ENCODE assay signal across 8 cellular contexts in genomic region chr15:89776274-89777072, GRCh38. TPM values are rescaled to one million over a fixed set of nuclear protein-coding genes. Genes with fewer than 3 reads are reported as not detected.
DNase-seq lines count a peak whose midpoint lies in the region; ATAC-seq and TF ChIP-seq lines count a peak whose summit lies in the region.

TSS of gene MESP2 (plus strand) at chr15:89776332. CDS start at chr15:89776358, 26 bp downstream.

- H3K27me3 ChIP-seq in MM.1S (replicated peaks; ENCODE audit: insufficient read depth, low read length) (no peaks in the 10 kb centered on the region), mammary epithelial cell (ENCODE audit: insufficient read depth, low read length) (no peaks in the 10 kb centered on the region)

- peak; percentile 39 for TF ChIP-seq CTCF in AG09309 (IDR thresholded peaks at IDR 0.05; ENCODE audit: control insufficient read depth, insufficient read depth, low read depth, low read length, missing control alignments)
- TF ChIP-seq CTCF in MM.1S (IDR thresholded peaks at IDR 0.05; ENCODE audit: low read length), result no peak
- TF ChIP-seq CTCF in mammary epithelial cell (conservative IDR thresholded peaks at IDR 0.05 in 1 of 2, IDR thresholded peaks at IDR 0.05 in 1 of 2; ENCODE audit: extremely low read depth in 1 of 2, insufficient read depth in 1 of 2, low read depth in 1 of 2, low read length in 2 of 2), result peak in 1 of 2 donors; percentile 25

- no peaks in the 10 kb centered on the region for H3K9me2 ChIP-seq in MM.1S (replicated peaks; ENCODE audit: insufficient read depth, low read length)

- DNase-seq in AG09309 (ENCODE audit: low read depth) (no peak), MM.1S (peak; percentile 79), UCSD-AML1 (lab: John Stamatoyannopoulos, UW; ENCODE audit: unreplicated experiment) (peak; percentile 52), mammary epithelial cell (peak; percentile 48), inferior parietal cortex (ENCODE audit: extremely low spot score) (peak; percentile 73), KG1 (lab: John Stamatoyannopoulos, UW) (no peak)

- H3K27ac ChIP-seq in MM.1S (ENCODE audit: low read length), result no peak within 1 kb of the TSS
- H3K27ac ChIP-seq in mammary epithelial cell (ENCODE audit: insufficient read depth, low read depth, low read length), result no peak within 1 kb of the TSS
- H3K27ac ChIP-seq in skin epidermis, result peak within 1 kb of the TSS in 19 of 21 experiments; percentile 1 to 72 (median 46)

- in situ Hi-C loops in mammary epithelial cell (cut with MboI; ENCODE audit: low sequenced_read_pairs in 2 of 2), result no loop called here

- dilution Hi-C loops in mammary epithelial cell (cut with HindIII; ENCODE audit: low sequenced_read_pairs), result loop anchor here (5.0 kb wide), 1 partner anchor 81 kb away; no protein-coding TSS in a partner anchor

- H3K4me1 ChIP-seq in MM.1S (ENCODE audit: low read length) (peaks cover 27% of the 10 kb centered on the region), mammary epithelial cell (ENCODE audit: insufficient read depth, low read length) (peaks cover 43% of the 10 kb centered on the region)

- intact Hi-C loops in mammary epithelial cell (cut with micrococcal nuclease), result no loop called here

- peaks cover 13% of the 10 kb centered on the region for H3F3A ChIP-seq in MM.1S (ENCODE audit: insufficient read depth, low read length)

- H3K9me3 ChIP-seq in MM.1S (replicated peaks; ENCODE audit: insufficient read depth, low read length) (no peaks in the 10 kb centered on the region), mammary epithelial cell (replicated peaks; ENCODE audit: insufficient read depth, low read length) (no peaks in the 10 kb centered on the region)

- H2AFZ ChIP-seq in MM.1S (ENCODE audit: low read length) (peak within 1 kb of the TSS; percentile 85), mammary epithelial cell (ENCODE audit: low read depth, low read length) (peak within 1 kb of the TSS; percentile 91)

- peak within 1 kb of the TSS; percentile 86 for H3K4me2 ChIP-seq in MM.1S (ENCODE audit: low read depth, low read length)
- H3K4me2 ChIP-seq in mammary epithelial cell (ENCODE audit: insufficient read depth, low read depth, low read length), result peak within 1 kb of the TSS; percentile 83

- peak within 1 kb of the TSS; percentile 43; the same call in 1 of the 2 replicates for H3K9ac ChIP-seq in MM.1S (ENCODE audit: low read length)
- no peak within 1 kb of the TSS for H3K9ac ChIP-seq in mammary epithelial cell (ENCODE audit: insufficient read depth, low read length)

- peak; percentile 52 for ATAC-seq in GM19324 (IDR thresholded peaks at IDR 0.05; ENCODE audit: low FRiP score, unreplicated experiment)

- CTCF ChIA-PET in mammary epithelial cell (lab: Charles Lee; ENCODE audit: low non-redundant PET), result no interaction called here

- no peaks in the 10 kb centered on the region for H4K20me1 ChIP-seq in MM.1S (ENCODE audit: insufficient read depth, low read length)
- no peaks in the 10 kb centered on the region for H4K20me1 ChIP-seq in mammary epithelial cell (ENCODE audit: insufficient read depth, low read length)

- H3K4me3 ChIP-seq in AG09309 (ENCODE audit: control insufficient read depth, low read depth, low read length) (peak within 1 kb of the TSS; percentile 25), MM.1S (ENCODE audit: low read length) (peak within 1 kb of the TSS; percentile 52), mammary epithelial cell (replicated peaks in 1 of 3; ENCODE audit: insufficient read depth in 1 of 3, low read depth in 2 of 3, low read length in 3 of 3) (peak within 1 kb of the TSS in 2 of 3 experiments; percentile 37 to 40), skin epidermis (peak within 1 kb of the TSS; percentile 13 to 42 (median 31))

- WGBS in mammary epithelial cell (ENCODE audit: low coverage, missing lambda C conversion rate), result 24% methylated on average over 38 of the region's 82 CpGs

- BruUV-seq in mammary epithelial cell (replicated peaks; lab: Mats Ljungman, UMichigan), result no TSS peak

- H3K79me2 ChIP-seq in MM.1S (ENCODE audit: low read length) (no peaks in the 10 kb centered on the region), mammary epithelial cell (ENCODE audit: insufficient read depth, low read length) (no peaks in the 10 kb centered on the region)

- H3K36me3 ChIP-seq in MM.1S (replicated peaks; ENCODE audit: insufficient read depth, low read length) (no peaks in the 10 kb centered on the region), mammary epithelial cell (ENCODE audit: insufficient read depth, low read length) (no peaks in the 10 kb centered on the region)

RNA-seq across cellular contexts. Expression of gene MESP2, which starts in this region (rescaled TPM):
- under 1 TPM in 1 of 2 donors, not detected in 1; 0.31 TPM for total RNA-seq in mammary epithelial cell
- polyA plus RNA-seq in mammary epithelial cell, result 0.10 TPM
- not detected for polyA minus RNA-seq in mammary epithelial cell

Comparison
In these comparisons a context has a peak if more than half of its experiments do, and no peak if none do; other contexts are left out.
1. Peak in DNase-seq, H3K4me3 ChIP-seq and H3K4me2 ChIP-seq in mammary epithelial cell; RNA of the gene not detected or under 1 TPM.
2. DNase-seq: peak in MM.1S (single experiment), UCSD-AML1 (single experiment) and inferior parietal cortex (single experiment); none in AG09309 (single experiment) and KG1 (single experiment).
3. H3K27ac ChIP-seq: peak in skin epidermis (19 of 21); none in MM.1S (single experiment) and mammary epithelial cell (single experiment).
4. Peak in every context shown above with its lines, with median percentiles within 50 percentile points of each other: H3K4me3 ChIP-seq.